In genomic region chr17:39174907-39175694, GRCh38 we compare ENCODE assay signal across 8 cellular contexts. TPM values are rescaled to one million over a fixed set of nuclear protein-coding genes. Genes with fewer than 3 reads are reported as not detected.
DNase-seq lines count a peak whose midpoint lies in the region.

No MANE protein-coding gene starts in this region.

- DNase-seq in SIG-M5 treated with dmso at 0.1 percent for 504 hours (lab: John Stamatoyannopoulos, UW; ENCODE audit: unreplicated experiment) (peak; percentile 80), SIG-M5 (lab: John Stamatoyannopoulos, UW) (no peak), NCI-H460 (ENCODE audit: extremely low read depth, low read depth) (peak; percentile 63), dermis microvascular lymphatic vessel endothelial cell (ENCODE audit: low read depth in 2 of 2) (peak; percentile 26 to 63), medulla oblongata (ENCODE audit: extremely low spot score) (peak; percentile 80), cortex of kidney (lab: John Stamatoyannopoulos, UW) (no peak)
- peak; percentile 80 for DNase-seq in activated CD4-positive, alpha-beta T cell treated with anti-CD3 and anti-CD28 coated beads, Interleukin-2, amount 50 U/mL, for 1 hour
- DNase-seq in stimulated activated CD8-positive, alpha-beta memory T cell treated with anti-CD3 and anti-CD28 coated beads, Interleukin-4, amount 100 ng/mL, for 24 hours (ENCODE audit: low read depth), result peak; percentile 63

RNA-seq across cellular contexts. Expression of gene ARL5C, which starts 9.1 kb away (rescaled TPM):
- not detected in 2 replicates for total RNA-seq in NCI-H460 (2014; rRNA removed; shearing (Covaris generic))
- not detected in 2 replicates for polyA plus RNA-seq in NCI-H460 (2014; cell fraction: nucleus; rRNA removed)
- not detected in 2 replicates for total RNA-seq in dermis microvascular lymphatic vessel endothelial cell

RNA-seq across cellular contexts. Expression of gene CACNB1, which starts 22.4 kb away (rescaled TPM):
- total RNA-seq in NCI-H460 (2014; rRNA removed; shearing (Covaris generic)), result 3.4 and 3.6 TPM in 2 replicates
- polyA plus RNA-seq in NCI-H460 (2014; cell fraction: nucleus; rRNA removed), result 6.7 and 13.1 TPM in 2 replicates
- total RNA-seq in dermis microvascular lymphatic vessel endothelial cell, result 0.90 and 1.6 TPM in 2 replicates

RNA-seq across cellular contexts. Expression of gene PLXDC1, which starts 23.7 kb away (rescaled TPM):
- 0.10 TPM in 1 of 2 replicates, not detected in the other for total RNA-seq in NCI-H460 (2014; rRNA removed; shearing (Covaris generic))
- polyA plus RNA-seq in NCI-H460 (2014; cell fraction: nucleus; rRNA removed), result not detected in 2 replicates
- not detected in 2 replicates for total RNA-seq in dermis microvascular lymphatic vessel endothelial cell

RNA-seq across cellular contexts. Expression of gene RPL19, which starts 25.0 kb away (rescaled TPM):
- total RNA-seq in NCI-H460 (2014; rRNA removed; shearing (Covaris generic)), result 4,756 and 4,857 TPM in 2 replicates
- 2,493 and 2,828 TPM in 2 replicates for polyA plus RNA-seq in NCI-H460 (2014; cell fraction: nucleus; rRNA removed)
- total RNA-seq in dermis microvascular lymphatic vessel endothelial cell, result 1,104 and 1,597 TPM in 2 replicates

RNA-seq across cellular contexts. Expression of gene STAC2, which starts 50.6 kb away (rescaled TPM):
- not detected in 2 replicates for total RNA-seq in NCI-H460 (2014; rRNA removed; shearing (Covaris generic))
- 0.10 TPM in 1 of 2 replicates, not detected in the other for polyA plus RNA-seq in NCI-H460 (2014; cell fraction: nucleus; rRNA removed)
- total RNA-seq in dermis microvascular lymphatic vessel endothelial cell, result not detected in 2 replicates

Comparison
In these comparisons a context has a peak if more than half of its experiments do, and no peak if none do; other contexts are left out.
1. DNase-seq: peak in SIG-M5 treated with dmso at 0.1 percent for 504 hours (single experiment), NCI-H460 (single experiment), activated CD4-positive, alpha-beta T cell treated with anti-CD3 and anti-CD28 coated beads, Interleukin-2, amount 50 U/mL, for 1 hour (single experiment), dermis microvascular lymphatic vessel endothelial cell (2 of 2), medulla oblongata (single experiment) and stimulated activated CD8-positive, alpha-beta memory T cell treated with anti-CD3 and anti-CD28 coated beads, Interleukin-4, amount 100 ng/mL, for 24 hours (single experiment); none in SIG-M5 (single experiment) and cortex of kidney (single experiment).